ENCODE assay signal across 2 cellular contexts in genomic region chr11:567629-568258, GRCh38.
TF ChIP-seq lines count a peak whose summit lies in the region.

No MANE protein-coding gene starts in this region.

TF ChIP-seq in SK-N-SH, 30 proteins besides CTCF, POLR2A, EP300 and RAD21 (continued from another document):
- TF ChIP-seq, protein P1, sequence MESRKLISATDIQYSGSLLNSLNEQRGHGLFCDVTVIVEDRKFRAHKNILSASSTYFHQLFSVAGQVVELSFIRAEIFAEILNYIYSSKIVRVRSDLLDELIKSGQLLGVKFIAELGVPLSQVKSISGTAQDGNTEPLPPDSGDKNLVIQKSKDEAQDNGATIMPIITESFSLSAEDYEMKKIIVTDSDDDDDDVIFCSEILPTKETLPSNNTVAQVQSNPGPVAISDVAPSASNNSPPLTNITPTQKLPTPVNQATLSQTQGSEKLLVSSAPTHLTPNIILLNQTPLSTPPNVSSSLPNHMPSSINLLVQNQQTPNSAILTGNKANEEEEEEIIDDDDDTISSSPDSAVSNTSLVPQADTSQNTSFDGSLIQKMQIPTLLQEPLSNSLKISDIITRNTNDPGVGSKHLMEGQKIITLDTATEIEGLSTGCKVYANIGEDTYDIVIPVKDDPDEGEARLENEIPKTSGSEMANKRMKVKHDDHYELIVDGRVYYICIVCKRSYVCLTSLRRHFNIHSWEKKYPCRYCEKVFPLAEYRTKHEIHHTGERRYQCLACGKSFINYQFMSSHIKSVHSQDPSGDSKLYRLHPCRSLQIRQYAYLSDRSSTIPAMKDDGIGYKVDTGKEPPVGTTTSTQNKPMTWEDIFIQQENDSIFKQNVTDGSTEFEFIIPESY (IDR thresholded peaks at IDR 0.05; ENCODE audit: borderline replicate concordance, low read depth) = no peak
- TF ChIP-seq NRF1 (IDR thresholded peaks at IDR 0.05; ENCODE audit: low read depth, low read length) (0 out of 2 replicates have a peak, but pooled peaks have one; percentile 7), MXI1 (IDR thresholded peaks at IDR 0.05; ENCODE audit: low read depth, low read length) (peak; percentile 13; the same call in 1 of the 2 replicates)

TF ChIP-seq in SK-N-SH treated with all-trans-retinoic acid at 6 μM for 48 hours, 23 proteins besides CTCF, POLR2A, EP300 and RAD21 (continued from another document):
- TF ChIP-seq, protein P2, sequence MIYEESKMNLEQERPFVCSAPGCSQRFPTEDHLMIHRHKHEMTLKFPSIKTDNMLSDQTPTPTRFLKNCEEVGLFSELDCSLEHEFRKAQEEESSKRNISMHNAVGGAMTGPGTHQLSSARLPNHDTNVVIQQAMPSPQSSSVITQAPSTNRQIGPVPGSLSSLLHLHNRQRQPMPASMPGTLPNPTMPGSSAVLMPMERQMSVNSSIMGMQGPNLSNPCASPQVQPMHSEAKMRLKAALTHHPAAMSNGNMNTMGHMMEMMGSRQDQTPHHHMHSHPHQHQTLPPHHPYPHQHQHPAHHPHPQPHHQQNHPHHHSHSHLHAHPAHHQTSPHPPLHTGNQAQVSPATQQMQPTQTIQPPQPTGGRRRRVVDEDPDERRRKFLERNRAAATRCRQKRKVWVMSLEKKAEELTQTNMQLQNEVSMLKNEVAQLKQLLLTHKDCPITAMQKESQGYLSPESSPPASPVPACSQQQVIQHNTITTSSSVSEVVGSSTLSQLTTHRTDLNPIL (CRISPR knock-in tag; IDR thresholded peaks at IDR 0.05; ENCODE audit: low read depth) = no peak
- no peak for TF ChIP-seq TOX (CRISPR knock-in tag; IDR thresholded peaks at IDR 0.05; ENCODE audit: borderline replicate concordance)
- no peak for TF ChIP-seq ZNF565 (CRISPR knock-in tag; conservative IDR thresholded peaks at IDR 0.05; ENCODE audit: low read depth)
TF ChIP-seq in SK-N-SH treated with all-trans-retinoic acid at 6 μM for 48 hours: peak in this region for 0.
